Comparison of ENCODE assay signal across 1 cellular context in the genomic region with DNA sequence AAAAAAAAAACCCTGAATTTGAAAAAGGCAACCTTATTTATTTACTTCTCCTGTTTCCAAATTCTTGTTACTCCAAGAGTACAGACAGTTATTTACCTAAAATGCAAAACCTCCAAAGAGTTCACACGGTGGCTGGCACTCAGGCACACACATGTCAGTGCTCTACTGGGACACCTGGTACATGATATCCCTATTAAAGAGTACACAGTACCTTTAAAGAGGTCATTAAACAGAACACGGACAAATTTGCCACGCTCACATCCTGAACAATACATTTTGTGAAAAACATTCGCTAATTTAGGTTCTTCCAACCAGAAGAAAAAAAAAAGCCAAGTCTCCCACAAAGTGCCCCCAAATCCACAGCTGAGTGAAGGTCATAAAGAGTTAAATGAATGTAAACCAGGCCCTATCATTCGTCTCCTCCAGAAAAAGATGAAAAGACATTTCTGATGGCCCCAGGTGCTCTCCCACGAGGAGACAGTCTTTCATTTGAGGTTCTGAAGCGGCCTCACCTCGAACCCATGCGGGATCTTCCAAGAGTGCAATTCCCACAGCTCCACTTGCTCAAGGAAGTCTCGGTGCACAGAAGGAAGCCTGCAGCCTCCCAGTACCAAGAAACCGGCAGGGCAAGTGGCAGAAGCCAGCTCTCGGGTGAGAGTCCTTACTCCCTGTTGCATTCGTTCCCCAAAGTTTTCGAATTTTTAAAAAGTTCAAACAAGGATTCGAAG.
TF ChIP-seq lines count a peak whose summit lies in the region.

No MANE protein-coding gene starts in this region.

TF ChIP-seq in K562, 482 proteins besides CTCF, POLR2A, EP300 and RAD21 (continued from another document):
- TF ChIP-seq ZBTB43 (CRISPR knock-in tag; IDR thresholded peaks at IDR 0.05) = no peak
- no peak for TF ChIP-seq ZNF143 (CRISPR knock-in tag; IDR thresholded peaks at IDR 0.05)
- no peak for TF ChIP-seq CC2D1A (IDR thresholded peaks at IDR 0.05)
- peak; percentile 23; the same call in 1 of the 2 replicates for TF ChIP-seq ZNF24 (IDR thresholded peaks at IDR 0.05)
- no peak for TF ChIP-seq ZNF232 (CRISPR knock-in tag; IDR thresholded peaks at IDR 0.05)
- no peak for TF ChIP-seq FOXJ2 (tag; IDR thresholded peaks at IDR 0.05)
- TF ChIP-seq RBM15 (IDR thresholded peaks at IDR 0.05; ENCODE audit: insufficient read depth, low read length) = no peak
- no peak for TF ChIP-seq HDGF (IDR thresholded peaks at IDR 0.05)
- peak; percentile 51; the same call in 1 of the 2 replicates for TF ChIP-seq NKRF (IDR thresholded peaks at IDR 0.05; ENCODE audit: borderline replicate concordance)
- TF ChIP-seq ETS2 (tag; IDR thresholded peaks at IDR 0.05; ENCODE audit: borderline replicate concordance, poor library complexity, severe bottlenecking) = no peak
- peak in 1 of 2 experiments; percentile 72 for TF ChIP-seq AFF1 (IDR thresholded peaks at IDR 0.05; ENCODE audit: low read depth in 1 of 2, partially characterized antibody in 2 of 2)
- no peak for TF ChIP-seq ID3 (CRISPR knock-in tag; IDR thresholded peaks at IDR 0.05)
- no peak for TF ChIP-seq ID3 (tag; IDR thresholded peaks at IDR 0.05)
- no peak for TF ChIP-seq MTA2 (IDR thresholded peaks at IDR 0.05; ENCODE audit: low read depth)
- TF ChIP-seq ESRRA (IDR thresholded peaks at IDR 0.05; ENCODE audit: borderline replicate concordance, low read depth) = no peak
